In the genomic region with DNA sequence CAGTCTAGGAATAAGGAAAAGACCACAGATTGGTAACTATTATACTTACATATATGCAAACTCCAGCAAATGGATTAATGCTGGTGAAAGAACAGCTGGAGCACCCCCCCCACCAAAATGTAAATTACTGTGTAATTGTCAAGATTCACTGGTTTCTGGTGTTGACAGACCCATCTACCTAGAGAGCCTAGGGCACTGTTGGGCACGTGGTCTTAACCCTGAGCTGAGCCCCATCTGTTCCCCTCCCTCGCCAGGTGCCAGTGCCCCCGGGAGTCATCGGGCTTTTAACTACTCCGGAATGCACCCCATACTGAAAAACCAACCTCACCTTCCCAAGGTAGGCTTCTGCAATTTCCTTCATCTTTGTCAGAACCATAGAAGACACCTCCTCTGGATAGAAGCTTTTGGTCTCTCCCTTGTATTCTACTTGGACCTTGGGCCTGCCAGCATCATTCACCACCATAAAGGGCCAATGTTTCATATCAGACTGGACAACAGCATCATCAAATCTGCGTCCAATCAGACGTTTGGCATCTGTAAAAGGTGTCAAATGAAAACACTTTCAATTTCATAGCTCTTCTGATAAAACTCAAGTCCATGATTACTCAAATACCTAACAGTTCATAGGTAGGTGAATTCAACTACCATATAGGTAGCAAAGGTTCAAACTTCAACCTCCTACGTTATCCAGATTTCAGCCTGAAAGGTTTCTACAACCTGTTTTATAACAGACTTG, we compare ENCODE assay signal across 8 cellular contexts. TPM values are rescaled to one million over a fixed set of nuclear protein-coding genes. Genes with fewer than 3 reads are reported as not detected.
DNase-seq lines count a peak whose midpoint lies in the region; ATAC-seq and TF ChIP-seq lines count a peak whose summit lies in the region.

No MANE protein-coding gene starts in this region.

- H3K36me3 Mint-ChIP-seq in neural crest cell (ENCODE audit: low read depth), result peaks cover 46% of the 10 kb centered on the region

- peak overlapping the region; percentile 100 for H3K4me3 Mint-ChIP-seq in neural crest cell

- ATAC-seq in HG03460 (IDR thresholded peaks at IDR 0.05; ENCODE audit: unreplicated experiment), result no peak
- ATAC-seq in GM18520 (IDR thresholded peaks at IDR 0.05; ENCODE audit: unreplicated experiment), result no peak

- peaks cover 5% of the 10 kb centered on the region for H3K27me3 Mint-ChIP-seq in neural crest cell (ENCODE audit: low read depth)

- DNase-seq in NT2/D1 (ENCODE audit: low read depth, low spot score) (no peak), neural crest cell (ENCODE audit: low read depth, low spot score) (no peak), ecto neural progenitor cell (ENCODE audit: low spot score) (no peak), hepatic stellate cell (ENCODE audit: low spot score) (no peak)
- no peak for DNase-seq in effector memory CD4-positive, alpha-beta T cell

- H3K4me1 Mint-ChIP-seq in neural crest cell, result peaks cover 74% of the 10 kb centered on the region

- peak overlapping the region; percentile 99 for H3K9ac ChIP-seq in NT2/D1 (ENCODE audit: insufficient read length, low read depth)

- H3K9me3 Mint-ChIP-seq in neural crest cell, result no peaks in the 10 kb centered on the region

- H3K36me3 ChIP-seq in NT2/D1 (ENCODE audit: insufficient read depth, insufficient read length, low read length), result peaks cover 65% of the 10 kb centered on the region
- peaks cover 55% of the 10 kb centered on the region for H3K36me3 ChIP-seq in effector memory CD4-positive, alpha-beta T cell (ENCODE audit: control insufficient read depth, insufficient read depth, low read length)

- H3K27ac Mint-ChIP-seq in neural crest cell (ENCODE audit: unreplicated experiment), result no peak overlapping the region

- H3K9me3 ChIP-seq in NT2/D1 (ENCODE audit: insufficient read depth, low read length), result no peaks in the 10 kb centered on the region
- H3K9me3 ChIP-seq in effector memory CD4-positive, alpha-beta T cell (ENCODE audit: control insufficient read depth, low read length), result no peaks in the 10 kb centered on the region

- peak overlapping the region; percentile 84 for H3K4me3 ChIP-seq in GM12875 (ENCODE audit: low read depth, low read length)
- H3K4me3 ChIP-seq in NT2/D1 (ENCODE audit: insufficient read length, low read depth), result peak overlapping the region; percentile 98
- peak overlapping the region; percentile 97 for H3K4me3 ChIP-seq in effector memory CD4-positive, alpha-beta T cell (ENCODE audit: insufficient read depth, low read depth, low read length, poor library complexity, severe bottlenecking)

- peak overlapping the region; percentile 90 for H3K27ac ChIP-seq in effector memory CD4-positive, alpha-beta T cell (ENCODE audit: insufficient read depth, low read length, poor library complexity, severe bottlenecking)

- TF ChIP-seq CTCF in GM12875 (IDR thresholded peaks at IDR 0.05; ENCODE audit: borderline replicate concordance, insufficient read depth, low read depth, low read length), result no peak
- TF ChIP-seq CTCF in neural crest cell (conservative IDR thresholded peaks at IDR 0.05), result no peak

- no peaks in the 10 kb centered on the region for H3K4me1 ChIP-seq in NT2/D1 (ENCODE audit: insufficient read depth, insufficient read length)
- peaks cover 60% of the 10 kb centered on the region for H3K4me1 ChIP-seq in effector memory CD4-positive, alpha-beta T cell (ENCODE audit: control insufficient read depth, insufficient read depth, low read length, poor library complexity, severe bottlenecking)

- H3K27me3 ChIP-seq in NT2/D1 (ENCODE audit: insufficient read depth, insufficient read length), result no peaks in the 10 kb centered on the region
- no peaks in the 10 kb centered on the region for H3K27me3 ChIP-seq in effector memory CD4-positive, alpha-beta T cell (replicated peaks; ENCODE audit: control insufficient read depth, insufficient read depth, low read length, poor library complexity, severe bottlenecking)

RNA-seq across cellular contexts. Expression of a gene that starts 1.5 kb away (rescaled TPM):
- 1,559 and 1,580 TPM in 2 replicates for total RNA-seq in neural crest cell
